In genomic region chr10:104406715-104407517, GRCh38 we compare ENCODE assay signal across 8 cellular contexts. TPM values are rescaled to one million over a fixed set of nuclear protein-coding genes. Genes with fewer than 3 reads are reported as not detected.
DNase-seq lines count a peak whose midpoint lies in the region; FAIRE-seq and TF ChIP-seq lines count a peak whose summit lies in the region.

No MANE protein-coding gene starts in this region.

- peaks cover 25% of the 10 kb centered on the region for H3K27me3 Mint-ChIP-seq in T-helper 2 cell treated with Interferon-gamma antibody and Interleukin-4, amounts not matched to agents 5 μg/mL and 100 μg/mL, for 36 hours (ENCODE audit: low read depth)

- H3K4me3 Mint-ChIP-seq in T-helper 2 cell treated with Interferon-gamma antibody and Interleukin-4, amounts not matched to agents 5 μg/mL and 100 μg/mL, for 36 hours, result no peak overlapping the region

- TF ChIP-seq POLR2A in GM12891 (IDR thresholded peaks at IDR 0.05; ENCODE audit: low read depth, low read length) (no peak), erythroblast (IDR thresholded peaks at IDR 0.05; ENCODE audit: low read length) (no peak)

- no peak for DNase-seq in GM12891 (ENCODE audit: insufficient read length, low spot score)
- peak; percentile 59 for DNase-seq in NCI-H460 (ENCODE audit: extremely low read depth, low read depth)
- peak; percentile 21 to 27 for DNase-seq in erythroblast (lab: John Stamatoyannopoulos, UW)
- peak; percentile 16 for DNase-seq in putamen (ENCODE audit: low spot score)
- DNase-seq in T-helper 2 cell treated with Interferon-gamma antibody and Interleukin-4, amounts not matched to agents 5 μg/mL and 100 μg/mL, for 36 hours (ENCODE audit: low spot score), result no peak
- no peak for DNase-seq in NCI-H187 (lab: John Stamatoyannopoulos, UW)
- DNase-seq in mesenteric fat pad (ENCODE audit: low spot score), result no peak

- no peak overlapping the region for H3K27ac Mint-ChIP-seq in T-helper 2 cell treated with Interferon-gamma antibody and Interleukin-4, amounts not matched to agents 5 μg/mL and 100 μg/mL, for 36 hours

- no peaks in the 10 kb centered on the region for H3K9me3 Mint-ChIP-seq in T-helper 2 cell treated with Interferon-gamma antibody and Interleukin-4, amounts not matched to agents 5 μg/mL and 100 μg/mL, for 36 hours

- peak; percentile 70 for FAIRE-seq in A204.1 (lab: Jason Lieb, UNC)
- FAIRE-seq in GM12891 (lab: Jason Lieb, UNC), result peak; percentile 68

- no peaks in the 10 kb centered on the region for H3K36me3 Mint-ChIP-seq in T-helper 2 cell treated with Interferon-gamma antibody and Interleukin-4, amounts not matched to agents 5 μg/mL and 100 μg/mL, for 36 hours (ENCODE audit: low read depth)

- H3K4me1 Mint-ChIP-seq in T-helper 2 cell treated with Interferon-gamma antibody and Interleukin-4, amounts not matched to agents 5 μg/mL and 100 μg/mL, for 36 hours (ENCODE audit: low read depth), result no peaks in the 10 kb centered on the region

TF ChIP-seq in GM12891, 5 proteins besides CTCF, POLR2A, EP300 and RAD21:
- TF ChIP-seq TAF1 (IDR thresholded peaks at IDR 0.05; ENCODE audit: low read depth, low read length) (no peak), POLR2AphosphoS5 (IDR thresholded peaks at IDR 0.05; ENCODE audit: low read depth, low read length) (no peak), POU2F2 (IDR thresholded peaks at IDR 0.05; ENCODE audit: low read depth, low read length) (no peak), SPI1 (IDR thresholded peaks at IDR 0.05; ENCODE audit: low read depth, low read length) (no peak), PAX5 (IDR thresholded peaks at IDR 0.05; ENCODE audit: insufficient read depth, low read length, severe bottlenecking) (no peak)

RNA-seq across cellular contexts. Expression of gene CFAP58, which starts 53.3 kb away (rescaled TPM):
- 0.27 TPM for polyA plus RNA-seq in GM12891 (2012; ENCODE audit: low read depth, missing spikeins)
- 1.4 and 2.1 TPM in 2 replicates for total RNA-seq in NCI-H460 (2014; rRNA removed; shearing (Covaris generic))
- 0.75 and 0.82 TPM in 2 replicates for polyA plus RNA-seq in NCI-H460 (2014; cell fraction: nucleus; rRNA removed)
- 0.64 TPM for total RNA-seq in mesenteric fat pad

Comparison
In these comparisons a context has a peak if more than half of its experiments do, and no peak if none do; other contexts are left out.
1. DNase-seq: peak in NCI-H460 (single experiment), erythroblast (2 of 2) and putamen (single experiment); none in GM12891 (single experiment), T-helper 2 cell treated with Interferon-gamma antibody and Interleukin-4, amounts not matched to agents 5 μg/mL and 100 μg/mL, for 36 hours (single experiment), NCI-H187 (0 of 2) and mesenteric fat pad (single experiment).